Comparison of ENCODE assay signal across 8 cellular contexts in the genomic region with DNA sequence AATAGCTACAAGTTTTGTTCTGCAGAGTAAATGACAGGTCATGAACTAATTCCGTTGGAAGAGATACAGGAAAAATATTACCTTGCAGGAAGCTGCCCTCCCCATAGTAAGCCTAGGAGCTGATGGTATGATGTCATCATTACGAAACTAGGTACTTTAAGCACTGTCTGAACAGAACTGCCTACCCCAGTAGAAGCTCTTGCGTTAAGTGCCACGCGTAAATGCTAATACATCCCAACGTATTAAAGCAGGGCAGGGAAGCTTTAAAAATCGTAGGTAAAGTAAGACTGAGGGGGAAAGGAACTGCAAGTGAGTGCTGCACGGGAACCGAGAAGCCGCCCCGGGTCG. TPM values are rescaled to one million over a fixed set of nuclear protein-coding genes. Genes with fewer than 3 reads are reported as not detected.
DNase-seq lines count a peak whose midpoint lies in the region; ATAC-seq, FAIRE-seq and TF ChIP-seq lines count a peak whose summit lies in the region.

No MANE protein-coding gene starts in this region.

- CTCF ChIA-PET in activated naive CD4-positive, alpha-beta T cell treated with anti-CD3 and anti-CD28 coated beads for 36 hours (lab: Charles Lee): no interaction called here

- H3K27me3 Mint-ChIP-seq in activated naive CD4-positive, alpha-beta T cell treated with anti-CD3 and anti-CD28 coated beads for 36 hours (ENCODE audit: low read depth): peaks cover 53% of the 10 kb centered on the region

- no peak for TF ChIP-seq EP300 in ovary (IDR thresholded peaks at IDR 0.05)

- no peaks in the 10 kb centered on the region for H3K4me1 ChIP-seq in ovary (ENCODE audit: insufficient read depth)

- peak overlapping the region; percentile 12 for H3K4me3 Mint-ChIP-seq in activated naive CD4-positive, alpha-beta T cell treated with anti-CD3 and anti-CD28 coated beads for 36 hours

- H3K27me3 ChIP-seq in ovary: no peaks in the 10 kb centered on the region

- H3K36me3 Mint-ChIP-seq in activated naive CD4-positive, alpha-beta T cell treated with anti-CD3 and anti-CD28 coated beads for 36 hours (ENCODE audit: low read depth): no peaks in the 10 kb centered on the region

- peak overlapping the region; percentile 93 for H3K4me3 ChIP-seq in WI38 (ENCODE audit: low read depth, low read length)
- H3K4me3 ChIP-seq in ovary: peak overlapping the region; percentile 100

- intact Hi-C loops in activated naive CD4-positive, alpha-beta T cell treated with anti-CD3 and anti-CD28 coated beads for 36 hours (cut with micrococcal nuclease): no loop called here
- intact Hi-C loops in ovary (cut with DNase I): no loop called here

- DNase-seq in activated naive CD4-positive, alpha-beta T cell treated with anti-CD3 and anti-CD28 coated beads for 36 hours: no peak
- DNase-seq in activated naive CD4-positive, alpha-beta T cell (lab: John Stamatoyannopoulos, UW): no peak
- DNase-seq in NCI-H146 treated with DMSO at 0.1 percent for 48 hours (lab: John Stamatoyannopoulos, UW; ENCODE audit: unreplicated experiment): peak; percentile 28
- peak; percentile 23 to 40 for DNase-seq in frontal cortex (ENCODE audit: low spot score in 2 of 2)
- no peak for DNase-seq in ovary
- DNase-seq in stimulated activated naive CD4-positive, alpha-beta T cell (lab: John Stamatoyannopoulos, UW): no peak

- H3K4me1 Mint-ChIP-seq in activated naive CD4-positive, alpha-beta T cell treated with anti-CD3 and anti-CD28 coated beads for 36 hours (ENCODE audit: low read depth): peaks cover 7% of the 10 kb centered on the region

- no peak for TF ChIP-seq POLR2A in ovary (IDR thresholded peaks at IDR 0.05)

- ATAC-seq in HG02798 (IDR thresholded peaks at IDR 0.05; ENCODE audit: poor library complexity, unreplicated experiment): peak; percentile 49

- H3K27ac Mint-ChIP-seq in activated naive CD4-positive, alpha-beta T cell treated with anti-CD3 and anti-CD28 coated beads for 36 hours: no peak overlapping the region

- no peak for FAIRE-seq in frontal cortex (lab: Jason Lieb, UNC)

- H3K36me3 ChIP-seq in ovary: no peaks in the 10 kb centered on the region

- 0 to 1% (median 1%) methylated on average over 12 of the region's 12 CpGs for WGBS in ovary, 3 donors

- peaks cover 9% of the 10 kb centered on the region for H3K9me3 Mint-ChIP-seq in activated naive CD4-positive, alpha-beta T cell treated with anti-CD3 and anti-CD28 coated beads for 36 hours

- no peaks in the 10 kb centered on the region for H3K9me3 ChIP-seq in ovary

- no peak for TF ChIP-seq CTCF in WI38 (IDR thresholded peaks at IDR 0.05; ENCODE audit: low read depth, low read length)
- no peak for TF ChIP-seq CTCF in ovary (IDR thresholded peaks at IDR 0.05)

- H3K27ac ChIP-seq in ovary: peak overlapping the region; percentile 63 to 70

RNA-seq across cellular contexts. Expression of a gene that starts 0.6 kb away (rescaled TPM):
- under 1 TPM in 1 of 2 experiments, not detected in 1; 0.12 TPM for total RNA-seq in activated naive CD4-positive, alpha-beta T cell treated with anti-CD3 and anti-CD28 coated beads for 36 hours
- total RNA-seq in frontal cortex (60.3 TPM), ovary (10 to 100 TPM; 25.1 to 52.6 (median 30.7) TPM)
- 10 to 100 TPM in 1 of 2 donors, 1 to 10 TPM in 1; 7.7 to 18.3 TPM for polyA plus RNA-seq in ovary

RNA-seq across cellular contexts. Expression of a gene that starts 37.3 kb away (rescaled TPM):
- not detected for total RNA-seq in activated naive CD4-positive, alpha-beta T cell treated with anti-CD3 and anti-CD28 coated beads for 36 hours
- total RNA-seq in frontal cortex (25.3 TPM), ovary (under 1 TPM in 4 of 7 donors, not detected in 3; 0.05 to 0.46 (median 0.21) TPM)
- under 1 TPM; 0.07 to 0.23 TPM for polyA plus RNA-seq in ovary

Comparison
In these comparisons a context has a peak if more than half of its experiments do, and no peak if none do; other contexts are left out.
1. DNase-seq: peak in NCI-H146 treated with DMSO at 0.1 percent for 48 hours (single experiment) and frontal cortex (2 of 2); none in activated naive CD4-positive, alpha-beta T cell treated with anti-CD3 and anti-CD28 coated beads for 36 hours (single experiment), activated naive CD4-positive, alpha-beta T cell (0 of 4), ovary (0 of 5) and stimulated activated naive CD4-positive, alpha-beta T cell (0 of 6).
2. RNA of a gene that starts 0.6 kb away (total RNA-seq): 60.3 TPM in frontal cortex (single experiment) and 25.1 to 52.6 TPM in ovary; 0.12 TPM in activated naive CD4-positive, alpha-beta T cell treated with anti-CD3 and anti-CD28 coated beads for 36 hours; every median in the first group is over 10 times any median in the second.
3. RNA of a gene that starts 37.3 kb away (total RNA-seq): 25.3 TPM in frontal cortex (single experiment); 0.05 to 0.46 TPM in ovary and not detected in activated naive CD4-positive, alpha-beta T cell treated with anti-CD3 and anti-CD28 coated beads for 36 hours; every median in the first group is over 10 times any median in the second.